In the genomic region with DNA sequence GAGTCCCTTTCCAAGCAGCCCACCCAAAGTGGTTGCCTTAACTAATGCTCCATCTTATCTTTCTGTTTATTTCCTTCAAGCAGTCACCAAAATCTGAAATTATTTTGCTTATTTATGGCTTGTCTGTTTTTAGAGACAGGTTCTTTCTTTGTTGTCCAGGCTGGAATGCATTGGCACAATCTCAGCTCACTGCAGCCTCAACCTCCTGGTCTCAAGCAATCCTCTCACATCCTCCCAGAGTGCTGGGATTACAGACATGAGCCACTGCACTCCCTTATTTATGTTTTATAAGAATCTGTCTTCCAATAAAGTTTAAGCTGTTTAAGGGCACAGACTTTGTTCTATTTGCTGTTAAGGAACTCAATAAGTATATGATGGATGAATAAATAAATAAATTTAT, we compare ENCODE assay signal across 3 cellular contexts.
"Had no signal": no experiment of that assay in that cellular context is flagged by ENCODE, and none has a peak within 500 bp of the region (broad histone marks: within the 10 kb centered on the region; RNA-seq: fewer than 3 reads in every experiment).

No MANE protein-coding gene starts in this region.

- DNase-seq: GDM1, GF-D8 had no signal

- H3K4me3 ChIP-seq: GM12878 had no signal
